Comparison of ENCODE assay signal across 1 cellular context in genomic region chr7:45987521-45988290, GRCh38.
TF ChIP-seq lines count a peak whose summit lies in the region.

No MANE protein-coding gene starts in this region.

TF ChIP-seq in GM12878, 131 proteins besides CTCF, POLR2A, EP300 and RAD21 (continued from another document):
- no peak for TF ChIP-seq YY1 (IDR thresholded peaks at IDR 0.05; ENCODE audit: low read depth, low read length)
- TF ChIP-seq HDGF (IDR thresholded peaks at IDR 0.05), result no peak
- no peak for TF ChIP-seq E2F4 (IDR thresholded peaks at IDR 0.05; ENCODE audit: low read depth, low read length)
- peak; percentile 44; the same call in 1 of the 2 replicates for TF ChIP-seq DPF2 (IDR thresholded peaks at IDR 0.05)
- no peak for TF ChIP-seq BCL3 (IDR thresholded peaks at IDR 0.05; ENCODE audit: borderline replicate concordance, insufficient read depth, low read depth, low read length, poor library complexity, severe bottlenecking)
- no peak for TF ChIP-seq PKNOX1 (IDR thresholded peaks at IDR 0.05)
- peak; percentile 84 for TF ChIP-seq NR2F1 (conservative IDR thresholded peaks at IDR 0.05)
- TF ChIP-seq ZBTB33 (IDR thresholded peaks at IDR 0.05), result no peak
- no peak for TF ChIP-seq RAD51 (IDR thresholded peaks at IDR 0.05)
- TF ChIP-seq IRF4 (IDR thresholded peaks at IDR 0.05; ENCODE audit: low read depth, low read length), result no peak
- no peak for TF ChIP-seq RELA (IDR thresholded peaks at IDR 0.05; ENCODE audit: borderline replicate concordance, partially characterized antibody)
- no peak for TF ChIP-seq POU2F2 (IDR thresholded peaks at IDR 0.05; ENCODE audit: borderline replicate concordance, low read depth, low read length)
- TF ChIP-seq SMARCA5 (IDR thresholded peaks at IDR 0.05), result no peak
- TF ChIP-seq SMC3 (IDR thresholded peaks at IDR 0.05; ENCODE audit: borderline replicate concordance, low read length), result no peak
- no peak for TF ChIP-seq HCFC1 (IDR thresholded peaks at IDR 0.05; ENCODE audit: low read length)
- no peak for TF ChIP-seq SP1 (IDR thresholded peaks at IDR 0.05; ENCODE audit: low read depth, low read length)
- no peak for TF ChIP-seq BCLAF1 (IDR thresholded peaks at IDR 0.05)
- no peak for TF ChIP-seq E4F1 (IDR thresholded peaks at IDR 0.05; ENCODE audit: borderline replicate concordance, partially characterized antibody)
- no peak for TF ChIP-seq MTA3 (IDR thresholded peaks at IDR 0.05; ENCODE audit: borderline replicate concordance, low read length)
- TF ChIP-seq KAT2A (conservative IDR thresholded peaks at IDR 0.05; ENCODE audit: control insufficient read depth, low read depth, low read length), result no peak
- TF ChIP-seq TAF1 (IDR thresholded peaks at IDR 0.05; ENCODE audit: borderline replicate concordance, low read depth, low read length), result no peak
- 0 out of 4 replicates have a peak, but pooled peaks of 1 of the 2 experiments have one; percentile 15 for TF ChIP-seq BHLHE40 (IDR thresholded peaks at IDR 0.05; ENCODE audit: borderline replicate concordance in 1 of 2, low read depth in 2 of 2, low read length in 1 of 2)
- TF ChIP-seq ZNF24 (IDR thresholded peaks at IDR 0.05), result no peak
- TF ChIP-seq EED (IDR thresholded peaks at IDR 0.05; ENCODE audit: low read depth), result no peak
- peak; percentile 53 for TF ChIP-seq MEF2B (IDR thresholded peaks at IDR 0.05; ENCODE audit: partially characterized antibody, poor library complexity, severe bottlenecking)
- peak; percentile 90 for TF ChIP-seq IKZF1 (conservative IDR thresholded peaks at IDR 0.05)
- TF ChIP-seq REST (IDR thresholded peaks at IDR 0.05; ENCODE audit: low read depth, low read length), result no peak
- no peak for TF ChIP-seq PML (IDR thresholded peaks at IDR 0.05; ENCODE audit: low read length)
- 0 out of 2 replicates have a peak, but pooled peaks have one; percentile 21 for TF ChIP-seq ZSCAN29 (IDR thresholded peaks at IDR 0.05)
- TF ChIP-seq SREBF2 (IDR thresholded peaks at IDR 0.05; ENCODE audit: low read length), result no peak
- TF ChIP-seq NFXL1 (IDR thresholded peaks at IDR 0.05; ENCODE audit: borderline replicate concordance), result no peak
- no peak for TF ChIP-seq ELK1 (IDR thresholded peaks at IDR 0.05; ENCODE audit: low read depth, low read length)
- no peak for TF ChIP-seq SRF (IDR thresholded peaks at IDR 0.05; ENCODE audit: low read depth in 2 of 2, low read length in 2 of 2)
- TF ChIP-seq NRF1 (conservative IDR thresholded peaks at IDR 0.05; ENCODE audit: low read depth, low read length), result no peak
- peak; percentile 58; the same call in 1 of the 2 replicates for TF ChIP-seq RELB (IDR thresholded peaks at IDR 0.05; ENCODE audit: low read depth)
- peak; percentile 48 to 56; a peak in 2 of 4 replicates for TF ChIP-seq IKZF2 (IDR thresholded peaks at IDR 0.05)
